ENCODE assay signal across 22 cellular contexts in the genomic region with DNA sequence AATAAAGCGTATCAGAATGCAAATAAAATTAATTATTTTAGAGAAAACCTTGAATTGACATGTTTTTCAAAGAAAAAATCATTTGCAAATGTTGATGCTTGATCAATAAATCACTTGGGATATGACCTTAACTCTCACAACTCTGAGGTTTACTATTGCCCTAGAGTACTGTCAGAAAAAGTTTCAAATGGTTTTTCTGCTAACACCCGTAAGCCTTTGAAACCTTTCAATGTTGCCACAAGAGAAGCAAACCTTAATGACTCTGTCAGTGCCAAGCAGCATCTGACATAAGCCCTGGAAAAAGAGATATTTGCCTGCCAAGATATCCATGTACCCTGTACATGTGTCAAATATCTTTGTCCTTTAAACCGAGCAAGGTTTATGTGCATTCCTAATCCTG.
"Had no signal": no experiment of that assay in that cellular context is flagged by ENCODE, and none has a peak within 500 bp of the region (broad histone marks: within the 10 kb centered on the region; RNA-seq: fewer than 3 reads in every experiment).

No MANE protein-coding gene starts in this region.

- ATAC-seq: effector memory CD8-positive, alpha-beta T cell; esophagus mucosa; gastrocnemius medialis; heart right ventricle; left colon; left lobe of liver; lower lobe of right lung; mucosa of descending colon had no signal

- DNase-seq: colonic mucosa; cortex of kidney; effector CD8-positive, alpha-beta T cell; effector memory CD8-positive, alpha-beta T cell; endodermal cell; erythroblast; esophagus squamous epithelium; foreskin fibroblast; foreskin melanocyte; gastrocnemius medialis; glutamatergic neuron; head of caudate nucleus; heart right ventricle; hippocampal formation; left colon; left ventricle myocardium inferior; lower lobe of right lung; mesenchymal stem cell; mucosa of descending colon; naive B cell had no signal
